In the genomic region with DNA sequence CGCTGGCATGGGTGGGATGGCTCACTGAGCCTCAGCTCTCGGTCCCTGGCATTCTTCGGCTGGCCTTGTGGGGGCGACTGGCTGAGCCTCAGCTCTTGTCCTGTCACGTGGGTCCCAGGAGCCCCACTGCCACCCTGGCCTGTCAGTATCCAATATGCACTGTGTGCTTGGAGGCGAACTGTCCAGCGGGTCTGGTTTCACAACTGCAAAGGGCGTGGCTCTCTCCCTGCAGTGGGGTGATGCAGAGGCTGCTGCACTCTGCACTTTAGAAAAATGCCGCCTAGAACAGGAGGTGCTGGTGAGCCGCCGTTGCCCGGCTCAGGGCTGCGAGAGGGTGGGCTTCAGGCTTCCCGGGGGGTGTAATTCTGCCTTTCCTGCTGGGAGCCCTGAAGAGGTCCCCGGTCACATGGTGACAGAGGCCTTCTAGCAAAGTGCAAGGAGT, we compare ENCODE assay signal across 1 cellular context.
TF ChIP-seq lines count a peak whose summit lies in the region.

No MANE protein-coding gene starts in this region.

TF ChIP-seq in HepG2, 621 proteins besides CTCF, POLR2A, EP300 and RAD21 (continued from another document and continues in another):
- TF ChIP-seq, protein P1, sequence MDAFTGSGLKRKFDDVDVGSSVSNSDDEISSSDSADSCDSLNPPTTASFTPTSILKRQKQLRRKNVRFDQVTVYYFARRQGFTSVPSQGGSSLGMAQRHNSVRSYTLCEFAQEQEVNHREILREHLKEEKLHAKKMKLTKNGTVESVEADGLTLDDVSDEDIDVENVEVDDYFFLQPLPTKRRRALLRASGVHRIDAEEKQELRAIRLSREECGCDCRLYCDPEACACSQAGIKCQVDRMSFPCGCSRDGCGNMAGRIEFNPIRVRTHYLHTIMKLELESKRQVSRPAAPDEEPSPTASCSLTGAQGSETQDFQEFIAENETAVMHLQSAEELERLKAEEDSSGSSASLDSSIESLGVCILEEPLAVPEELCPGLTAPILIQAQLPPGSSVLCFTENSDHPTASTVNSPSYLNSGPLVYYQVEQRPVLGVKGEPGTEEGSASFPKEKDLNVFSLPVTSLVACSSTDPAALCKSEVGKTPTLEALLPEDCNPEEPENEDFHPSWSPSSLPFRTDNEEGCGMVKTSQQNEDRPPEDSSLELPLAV (CRISPR knock-in tag; conservative IDR thresholded peaks at IDR 0.05; ENCODE audit: low read depth) = no peak
- TF ChIP-seq ZFYVE20 (CRISPR knock-in tag; IDR thresholded peaks at IDR 0.05; ENCODE audit: borderline replicate concordance, low read depth) (no peak), MIER2 (CRISPR knock-in tag; IDR thresholded peaks at IDR 0.05) (no peak), CHD4 (IDR thresholded peaks at IDR 0.05; ENCODE audit: borderline replicate concordance, low read length) (no peak), POLR2G (IDR thresholded peaks at IDR 0.05; ENCODE audit: low read depth, low read length) (peak; percentile 62), HOXA3 (CRISPR knock-in tag; IDR thresholded peaks at IDR 0.05) (peak; percentile 60), ZNF614 (CRISPR knock-in tag; IDR thresholded peaks at IDR 0.05; ENCODE audit: borderline replicate concordance) (no peak), PRPF4 (IDR thresholded peaks at IDR 0.05; ENCODE audit: low read depth, low read length, poor library complexity, severe bottlenecking) (no peak), ZNF230 (CRISPR knock-in tag; IDR thresholded peaks at IDR 0.05) (no peak), ZBTB38 (CRISPR knock-in tag; IDR thresholded peaks at IDR 0.05) (no peak), ZNF891 (CRISPR knock-in tag; IDR thresholded peaks at IDR 0.05) (no peak), YEATS2 (CRISPR knock-in tag; IDR thresholded peaks at IDR 0.05; ENCODE audit: borderline replicate concordance) (no peak), HDAC6 (IDR thresholded peaks at IDR 0.05; ENCODE audit: low read depth, low read length) (no peak), SYNCRIP (IDR thresholded peaks at IDR 0.05; ENCODE audit: insufficient read depth, low read depth, low read length) (no peak), SRSF4 (IDR thresholded peaks at IDR 0.05; ENCODE audit: low read depth, low read length, poor library complexity, severe bottlenecking) (no peak), DPF2 (CRISPR knock-in tag; IDR thresholded peaks at IDR 0.05; ENCODE audit: borderline replicate concordance, low read depth) (no peak), ZNF343 (CRISPR knock-in tag; IDR thresholded peaks at IDR 0.05) (no peak), ZNF776 (CRISPR knock-in tag; IDR thresholded peaks at IDR 0.05) (no peak), ZNF12 (CRISPR knock-in tag; IDR thresholded peaks at IDR 0.05) (0 out of 2 replicates have a peak, but pooled peaks have one; percentile 49), ZNF282 (IDR thresholded peaks at IDR 0.05; ENCODE audit: partially characterized antibody) (no peak), ZNF547 (CRISPR knock-in tag; IDR thresholded peaks at IDR 0.05) (no peak), ATF7-NPFF (CRISPR knock-in tag; IDR thresholded peaks at IDR 0.05; ENCODE audit: low read depth) (no peak), ZNF234 (CRISPR knock-in tag; conservative IDR thresholded peaks at IDR 0.05) (no peak), ZNF670 (CRISPR knock-in tag; IDR thresholded peaks at IDR 0.05; ENCODE audit: borderline replicate concordance) (no peak), NONO (IDR thresholded peaks at IDR 0.05) (no peak), NONO (CRISPR knock-in tag; conservative IDR thresholded peaks at IDR 0.05) (peak; percentile 64), MAFK (conservative IDR thresholded peaks at IDR 0.05 in 1 of 2, IDR thresholded peaks at IDR 0.05 in 1 of 2; ENCODE audit: low read length in 2 of 2) (no peak), GTF3A (CRISPR knock-in tag; conservative IDR thresholded peaks at IDR 0.05) (no peak), NAIF1 (CRISPR knock-in tag; IDR thresholded peaks at IDR 0.05; ENCODE audit: borderline replicate concordance) (no peak), HMG20B (CRISPR knock-in tag; conservative IDR thresholded peaks at IDR 0.05) (no peak), ZNF781 (CRISPR knock-in tag; IDR thresholded peaks at IDR 0.05; ENCODE audit: borderline replicate concordance, not compliant biosample characterization) (no peak), ZNF615 (CRISPR knock-in tag; IDR thresholded peaks at IDR 0.05; ENCODE audit: borderline replicate concordance) (no peak), KDM1A (CRISPR knock-in tag; IDR thresholded peaks at IDR 0.05) (no peak), ZFP36 (IDR thresholded peaks at IDR 0.05; ENCODE audit: borderline replicate concordance, low read depth, low read length, partially characterized antibody) (no peak), ZNF629 (CRISPR knock-in tag; conservative IDR thresholded peaks at IDR 0.05) (no peak; the same call in 1 of the 2 replicates), NR2F2 (IDR thresholded peaks at IDR 0.05; ENCODE audit: borderline replicate concordance, low read depth) (no peak)
- TF ChIP-seq, protein P2, sequence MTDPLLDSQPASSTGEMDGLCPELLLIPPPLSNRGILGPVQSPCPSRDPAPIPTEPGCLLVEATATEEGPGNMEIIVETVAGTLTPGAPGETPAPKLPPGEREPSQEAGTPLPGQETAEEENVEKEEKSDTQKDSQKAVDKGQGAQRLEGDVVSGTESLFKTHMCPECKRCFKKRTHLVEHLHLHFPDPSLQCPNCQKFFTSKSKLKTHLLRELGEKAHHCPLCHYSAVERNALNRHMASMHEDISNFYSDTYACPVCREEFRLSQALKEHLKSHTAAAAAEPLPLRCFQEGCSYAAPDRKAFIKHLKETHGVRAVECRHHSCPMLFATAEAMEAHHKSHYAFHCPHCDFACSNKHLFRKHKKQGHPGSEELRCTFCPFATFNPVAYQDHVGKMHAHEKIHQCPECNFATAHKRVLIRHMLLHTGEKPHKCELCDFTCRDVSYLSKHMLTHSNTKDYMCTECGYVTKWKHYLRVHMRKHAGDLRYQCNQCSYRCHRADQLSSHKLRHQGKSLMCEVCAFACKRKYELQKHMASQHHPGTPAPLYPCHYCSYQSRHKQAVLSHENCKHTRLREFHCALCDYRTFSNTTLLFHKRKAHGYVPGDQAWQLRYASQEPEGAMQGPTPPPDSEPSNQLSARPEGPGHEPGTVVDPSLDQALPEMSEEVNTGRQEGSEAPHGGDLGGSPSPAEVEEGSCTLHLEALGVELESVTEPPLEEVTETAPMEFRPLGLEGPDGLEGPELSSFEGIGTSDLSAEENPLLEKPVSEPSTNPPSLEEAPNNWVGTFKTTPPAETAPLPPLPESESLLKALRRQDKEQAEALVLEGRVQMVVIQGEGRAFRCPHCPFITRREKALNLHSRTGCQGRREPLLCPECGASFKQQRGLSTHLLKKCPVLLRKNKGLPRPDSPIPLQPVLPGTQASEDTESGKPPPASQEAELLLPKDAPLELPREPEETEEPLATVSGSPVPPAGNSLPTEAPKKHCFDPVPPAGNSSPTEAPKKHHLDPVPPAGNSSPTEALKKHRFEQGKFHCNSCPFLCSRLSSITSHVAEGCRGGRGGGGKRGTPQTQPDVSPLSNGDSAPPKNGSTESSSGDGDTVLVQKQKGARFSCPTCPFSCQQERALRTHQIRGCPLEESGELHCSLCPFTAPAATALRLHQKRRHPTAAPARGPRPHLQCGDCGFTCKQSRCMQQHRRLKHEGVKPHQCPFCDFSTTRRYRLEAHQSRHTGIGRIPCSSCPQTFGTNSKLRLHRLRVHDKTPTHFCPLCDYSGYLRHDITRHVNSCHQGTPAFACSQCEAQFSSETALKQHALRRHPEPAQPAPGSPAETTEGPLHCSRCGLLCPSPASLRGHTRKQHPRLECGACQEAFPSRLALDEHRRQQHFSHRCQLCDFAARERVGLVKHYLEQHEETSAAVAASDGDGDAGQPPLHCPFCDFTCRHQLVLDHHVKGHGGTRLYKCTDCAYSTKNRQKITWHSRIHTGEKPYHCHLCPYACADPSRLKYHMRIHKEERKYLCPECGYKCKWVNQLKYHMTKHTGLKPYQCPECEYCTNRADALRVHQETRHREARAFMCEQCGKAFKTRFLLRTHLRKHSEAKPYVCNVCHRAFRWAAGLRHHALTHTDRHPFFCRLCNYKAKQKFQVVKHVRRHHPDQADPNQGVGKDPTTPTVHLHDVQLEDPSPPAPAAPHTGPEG (CRISPR knock-in tag; IDR thresholded peaks at IDR 0.05) = no peak
- TF ChIP-seq, protein P3, sequence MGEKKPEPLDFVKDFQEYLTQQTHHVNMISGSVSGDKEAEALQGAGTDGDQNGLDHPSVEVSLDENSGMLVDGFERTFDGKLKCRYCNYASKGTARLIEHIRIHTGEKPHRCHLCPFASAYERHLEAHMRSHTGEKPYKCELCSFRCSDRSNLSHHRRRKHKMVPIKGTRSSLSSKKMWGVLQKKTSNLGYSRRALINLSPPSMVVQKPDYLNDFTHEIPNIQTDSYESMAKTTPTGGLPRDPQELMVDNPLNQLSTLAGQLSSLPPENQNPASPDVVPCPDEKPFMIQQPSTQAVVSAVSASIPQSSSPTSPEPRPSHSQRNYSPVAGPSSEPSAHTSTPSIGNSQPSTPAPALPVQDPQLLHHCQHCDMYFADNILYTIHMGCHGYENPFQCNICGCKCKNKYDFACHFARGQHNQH (CRISPR knock-in tag; IDR thresholded peaks at IDR 0.05) = peak; percentile 43; the same call in 1 of the 2 replicates
- TF ChIP-seq, protein P4, sequence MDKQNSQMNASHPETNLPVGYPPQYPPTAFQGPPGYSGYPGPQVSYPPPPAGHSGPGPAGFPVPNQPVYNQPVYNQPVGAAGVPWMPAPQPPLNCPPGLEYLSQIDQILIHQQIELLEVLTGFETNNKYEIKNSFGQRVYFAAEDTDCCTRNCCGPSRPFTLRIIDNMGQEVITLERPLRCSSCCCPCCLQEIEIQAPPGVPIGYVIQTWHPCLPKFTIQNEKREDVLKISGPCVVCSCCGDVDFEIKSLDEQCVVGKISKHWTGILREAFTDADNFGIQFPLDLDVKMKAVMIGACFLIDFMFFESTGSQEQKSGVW (CRISPR knock-in tag; IDR thresholded peaks at IDR 0.05; ENCODE audit: borderline replicate concordance) = no peak
- TF ChIP-seq, protein P5, sequence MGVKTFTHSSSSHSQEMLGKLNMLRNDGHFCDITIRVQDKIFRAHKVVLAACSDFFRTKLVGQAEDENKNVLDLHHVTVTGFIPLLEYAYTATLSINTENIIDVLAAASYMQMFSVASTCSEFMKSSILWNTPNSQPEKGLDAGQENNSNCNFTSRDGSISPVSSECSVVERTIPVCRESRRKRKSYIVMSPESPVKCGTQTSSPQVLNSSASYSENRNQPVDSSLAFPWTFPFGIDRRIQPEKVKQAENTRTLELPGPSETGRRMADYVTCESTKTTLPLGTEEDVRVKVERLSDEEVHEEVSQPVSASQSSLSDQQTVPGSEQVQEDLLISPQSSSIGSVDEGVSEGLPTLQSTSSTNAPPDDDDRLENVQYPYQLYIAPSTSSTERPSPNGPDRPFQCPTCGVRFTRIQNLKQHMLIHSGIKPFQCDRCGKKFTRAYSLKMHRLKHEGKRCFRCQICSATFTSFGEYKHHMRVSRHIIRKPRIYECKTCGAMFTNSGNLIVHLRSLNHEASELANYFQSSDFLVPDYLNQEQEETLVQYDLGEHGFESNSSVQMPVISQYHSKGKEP (CRISPR knock-in tag; IDR thresholded peaks at IDR 0.05) = no peak
- TF ChIP-seq, protein P6, sequence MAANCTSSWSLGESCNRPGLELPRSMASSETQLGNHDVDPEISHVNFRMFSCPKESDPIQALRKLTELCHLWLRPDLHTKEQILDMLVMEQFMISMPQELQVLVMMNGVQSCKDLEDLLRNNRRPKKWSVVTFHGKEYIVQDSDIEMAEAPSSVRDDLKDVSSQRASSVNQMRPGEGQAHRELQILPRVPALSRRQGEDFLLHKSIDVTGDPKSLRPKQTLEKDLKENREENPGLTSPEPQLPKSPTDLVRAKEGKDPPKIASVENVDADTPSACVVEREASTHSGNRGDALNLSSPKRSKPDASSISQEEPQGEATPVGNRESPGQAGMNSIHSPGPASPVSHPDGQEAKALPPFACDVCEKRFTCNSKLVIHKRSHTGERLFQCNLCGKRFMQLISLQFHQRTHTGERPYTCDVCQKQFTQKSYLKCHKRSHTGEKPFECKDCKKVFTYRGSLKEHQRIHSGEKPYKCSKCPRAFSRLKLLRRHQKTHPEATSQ (CRISPR knock-in tag; IDR thresholded peaks at IDR 0.05; ENCODE audit: borderline replicate concordance) = peak; percentile 44; the same call in 1 of the 2 replicates
- TF ChIP-seq, protein P7, sequence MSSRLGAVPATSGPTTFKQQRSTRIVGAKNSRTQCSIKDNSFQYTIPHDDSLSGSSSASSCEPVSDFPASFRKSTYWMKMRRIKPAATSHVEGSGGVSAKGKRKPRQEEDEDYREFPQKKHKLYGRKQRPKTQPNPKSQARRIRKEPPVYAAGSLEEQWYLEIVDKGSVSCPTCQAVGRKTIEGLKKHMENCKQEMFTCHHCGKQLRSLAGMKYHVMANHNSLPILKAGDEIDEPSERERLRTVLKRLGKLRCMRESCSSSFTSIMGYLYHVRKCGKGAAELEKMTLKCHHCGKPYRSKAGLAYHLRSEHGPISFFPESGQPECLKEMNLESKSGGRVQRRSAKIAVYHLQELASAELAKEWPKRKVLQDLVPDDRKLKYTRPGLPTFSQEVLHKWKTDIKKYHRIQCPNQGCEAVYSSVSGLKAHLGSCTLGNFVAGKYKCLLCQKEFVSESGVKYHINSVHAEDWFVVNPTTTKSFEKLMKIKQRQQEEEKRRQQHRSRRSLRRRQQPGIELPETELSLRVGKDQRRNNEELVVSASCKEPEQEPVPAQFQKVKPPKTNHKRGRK (CRISPR knock-in tag; IDR thresholded peaks at IDR 0.05) = no peak
- TF ChIP-seq, protein P8, sequence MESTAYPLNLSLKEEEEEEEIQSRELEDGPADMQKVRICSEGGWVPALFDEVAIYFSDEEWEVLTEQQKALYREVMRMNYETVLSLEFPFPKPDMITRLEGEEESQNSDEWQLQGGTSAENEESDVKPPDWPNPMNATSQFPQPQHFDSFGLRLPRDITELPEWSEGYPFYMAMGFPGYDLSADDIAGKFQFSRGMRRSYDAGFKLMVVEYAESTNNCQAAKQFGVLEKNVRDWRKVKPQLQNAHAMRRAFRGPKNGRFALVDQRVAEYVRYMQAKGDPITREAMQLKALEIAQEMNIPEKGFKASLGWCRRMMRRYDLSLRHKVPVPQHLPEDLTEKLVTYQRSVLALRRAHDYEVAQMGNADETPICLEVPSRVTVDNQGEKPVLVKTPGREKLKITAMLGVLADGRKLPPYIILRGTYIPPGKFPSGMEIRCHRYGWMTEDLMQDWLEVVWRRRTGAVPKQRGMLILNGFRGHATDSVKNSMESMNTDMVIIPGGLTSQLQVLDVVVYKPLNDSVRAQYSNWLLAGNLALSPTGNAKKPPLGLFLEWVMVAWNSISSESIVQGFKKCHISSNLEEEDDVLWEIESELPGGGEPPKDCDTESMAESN (CRISPR knock-in tag; conservative IDR thresholded peaks at IDR 0.05) = 0 out of 2 replicates have a peak, but pooled peaks have one; percentile 23
- TF ChIP-seq, protein P9, sequence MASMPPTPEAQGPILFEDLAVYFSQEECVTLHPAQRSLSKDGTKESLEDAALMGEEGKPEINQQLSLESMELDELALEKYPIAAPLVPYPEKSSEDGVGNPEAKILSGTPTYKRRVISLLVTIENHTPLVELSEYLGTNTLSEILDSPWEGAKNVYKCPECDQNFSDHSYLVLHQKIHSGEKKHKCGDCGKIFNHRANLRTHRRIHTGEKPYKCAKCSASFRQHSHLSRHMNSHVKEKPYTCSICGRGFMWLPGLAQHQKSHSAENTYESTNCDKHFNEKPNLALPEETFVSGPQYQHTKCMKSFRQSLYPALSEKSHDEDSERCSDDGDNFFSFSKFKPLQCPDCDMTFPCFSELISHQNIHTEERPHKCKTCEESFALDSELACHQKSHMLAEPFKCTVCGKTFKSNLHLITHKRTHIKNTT (CRISPR knock-in tag; IDR thresholded peaks at IDR 0.05) = no peak
- TF ChIP-seq, protein P10, sequence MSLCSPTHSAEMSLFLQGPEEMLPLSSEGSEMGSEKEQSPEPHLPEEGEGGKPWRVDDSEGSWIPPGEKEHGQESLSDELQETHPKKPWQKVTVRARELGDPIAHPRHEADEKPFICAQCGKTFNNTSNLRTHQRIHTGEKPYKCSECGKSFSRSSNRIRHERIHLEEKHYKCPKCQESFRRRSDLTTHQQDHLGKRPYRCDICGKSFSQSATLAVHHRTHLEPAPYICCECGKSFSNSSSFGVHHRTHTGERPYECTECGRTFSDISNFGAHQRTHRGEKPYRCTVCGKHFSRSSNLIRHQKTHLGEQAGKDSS (CRISPR knock-in tag; IDR thresholded peaks at IDR 0.05; ENCODE audit: borderline replicate concordance, low read depth) = peak; percentile 14; the same call in 1 of the 2 replicates
